ENCODE assay signal across 12 cellular contexts in genomic region chr6:161143663-161144430, GRCh38.
DNase-seq lines count a peak whose midpoint lies in the region; ATAC-seq and TF ChIP-seq lines count a peak whose summit lies in the region.
"Had no signal": no experiment of that assay in that cellular context is flagged by ENCODE, and none has a peak within 500 bp of the region (broad histone marks: within the 10 kb centered on the region; RNA-seq: fewer than 3 reads in every experiment).

No MANE protein-coding gene starts in this region.

- intact Hi-C loops in cardiac septum (cut with DNase I) (no loop called here), left ventricle myocardium superior (cut with micrococcal nuclease) (no loop called here), colonic mucosa (cut with DNase I) (no loop called here), vagina (cut with DNase I) (no loop called here), left lung (cut with DNase I) (no loop called here)

- DNase-seq in cardiac septum (ENCODE audit: low spot score): peak; percentile 35
- DNase-seq in left ventricle myocardium superior: no peak
- peak; percentile 1 for DNase-seq in colonic mucosa
- DNase-seq in left lobe of liver (ENCODE audit: low spot score): peak; percentile 53
- peak; percentile 46 to 79 for DNase-seq in vagina (ENCODE audit: extremely low spot score in 2 of 2)
- DNase-seq in left lung: no peak
- DNase-seq: C1 segment of cervical spinal cord; Calu3; CD4-positive, alpha-beta T cell; DMS 273 treated with DMSO at 0.1 percent for 48 hours; GM23248 had no signal

- no peak for ATAC-seq in left ventricle myocardium superior
- peak; percentile 52 for ATAC-seq in left lobe of liver
- no peak for ATAC-seq in HG02970 (IDR thresholded peaks at IDR 0.05; ENCODE audit: low FRiP score, unreplicated experiment)
- no peak for ATAC-seq in left lung

- H3K4me3 ChIP-seq in colonic mucosa (no peak overlapping the region), vagina (no peak overlapping the region), left lung (no peak overlapping the region)
- H3K4me3 ChIP-seq: GM23248 had no signal

- H3K9ac ChIP-seq in colonic mucosa (ENCODE audit: low read depth in 2 of 2, low read length in 2 of 2): no peak overlapping the region
- H3K9ac ChIP-seq: GM23248 had no signal

- H3K27me3 ChIP-seq in colonic mucosa (no peaks in the 10 kb centered on the region), vagina (no peaks in the 10 kb centered on the region), left lung (no peaks in the 10 kb centered on the region)

- H3K27ac ChIP-seq in colonic mucosa: no peak overlapping the region
- H3K27ac ChIP-seq in vagina: no peak overlapping the region
- no peak overlapping the region for H3K27ac ChIP-seq in left lung
- H3K27ac ChIP-seq: GM23248 had no signal

- H3K36me3 ChIP-seq in colonic mucosa: no peaks in the 10 kb centered on the region
- peaks cover 0 to 5% of the 10 kb centered on the region in 2 donors for H3K36me3 ChIP-seq in vagina
- H3K36me3 ChIP-seq in left lung: peaks cover 0 to 44% of the 10 kb centered on the region in 2 donors

- TF ChIP-seq CTCF in colonic mucosa (IDR thresholded peaks at IDR 0.05): no peak
- no peak for TF ChIP-seq CTCF in vagina (IDR thresholded peaks at IDR 0.05)
- TF ChIP-seq CTCF in left lung (IDR thresholded peaks at IDR 0.05): no peak

- no peak for TF ChIP-seq POLR2A in vagina (IDR thresholded peaks at IDR 0.05)

- H3K9me3 ChIP-seq in colonic mucosa: no peaks in the 10 kb centered on the region
- no peaks in the 10 kb centered on the region for H3K9me3 ChIP-seq in vagina
- H3K9me3 ChIP-seq in left lung: no peaks in the 10 kb centered on the region

- H3K4me1 ChIP-seq in colonic mucosa: no peaks in the 10 kb centered on the region
- peaks cover 10% of the 10 kb centered on the region for H3K4me1 ChIP-seq in vagina
- no peaks in the 10 kb centered on the region for H3K4me1 ChIP-seq in left lung

Comparison
In these comparisons a context has a peak if more than half of its experiments do, and no peak if none do; other contexts are left out.
1. DNase-seq: peak in cardiac septum (single experiment), colonic mucosa (single experiment), left lobe of liver (single experiment) and vagina (2 of 2); none in left ventricle myocardium superior (single experiment) and left lung (0 of 2).